10 cellular contexts compared by ENCODE assay signal in genomic region chr6:142822383-142822782, GRCh38.
DNase-seq lines count a peak whose midpoint lies in the region; ATAC-seq lines count a peak whose summit lies in the region.
"Had no signal": no experiment of that assay in that cellular context is flagged by ENCODE, and none has a peak within 500 bp of the region (broad histone marks: within the 10 kb centered on the region; RNA-seq: fewer than 3 reads in every experiment).

No MANE protein-coding gene starts in this region.

- no peaks in the 10 kb centered on the region for H3K9me3 ChIP-seq in KOPT-K1 (ENCODE audit: insufficient read depth, low read length, poor library complexity, severe bottlenecking)
- H3K9me3 ChIP-seq: left ventricle myocardium inferior had no signal

- DNase-seq in activated T-cell treated with anti-CD3 and anti-CD28 coated beads, Interleukin-2, amount 50 U/mL, for 72 hours = no peak
- DNase-seq in activated T-cell treated with anti-CD3 and anti-CD28 coated beads, Interleukin-2, amount 50 U/mL, for 1 hour = no peak
- no peak for DNase-seq in NCI-H1105 treated with DMSO at 0.1 percent for 48 hours (lab: John Stamatoyannopoulos, UW)
- DNase-seq in immature natural killer cell = no peak
- DNase-seq in SIG-M5 treated with dmso at 0.1 percent for 504 hours (lab: John Stamatoyannopoulos, UW; ENCODE audit: unreplicated experiment) = no peak
- DNase-seq: left ventricle myocardium inferior, NCI-H1930 had no signal

- H3K36me3 ChIP-seq in KOPT-K1 (ENCODE audit: insufficient read depth, low read length) = no peaks in the 10 kb centered on the region; the same call in 1 of the 2 replicates
- H3K36me3 ChIP-seq: left ventricle myocardium inferior had no signal

- H3K4me1 Mint-ChIP-seq in activated T-cell treated with anti-CD3 and anti-CD28 coated beads, Interleukin-2, amount 50 U/mL, for 72 hours (ENCODE audit: low read depth) = peaks cover 78% of the 10 kb centered on the region
- peaks cover 79% of the 10 kb centered on the region for H3K4me1 Mint-ChIP-seq in stimulated activated naive CD8-positive, alpha-beta T cell treated with anti-CD3 and anti-CD28 coated beads, Interleukin-15, Interleukin-2, amounts not matched to agents 100 ng/mL and 50 ng/mL, for 24 hours (ENCODE audit: low read depth)
- peaks cover 34 to 50% of the 10 kb centered on the region in 2 donors for H3K4me1 Mint-ChIP-seq in immature natural killer cell

- peak overlapping the region; percentile 88 for H3K27ac ChIP-seq in KOPT-K1 (ENCODE audit: low read depth, low read length, poor library complexity, severe bottlenecking)

- H3K27ac Mint-ChIP-seq in activated T-cell treated with anti-CD3 and anti-CD28 coated beads, Interleukin-2, amount 50 U/mL, for 72 hours = peak overlapping the region; percentile 99
- peak overlapping the region; percentile 90 for H3K27ac Mint-ChIP-seq in stimulated activated naive CD8-positive, alpha-beta T cell treated with anti-CD3 and anti-CD28 coated beads, Interleukin-15, Interleukin-2, amounts not matched to agents 100 ng/mL and 50 ng/mL, for 24 hours
- H3K27ac Mint-ChIP-seq in immature natural killer cell = peak overlapping the region in 2 of 6 donors; percentile 39 to 68

- ATAC-seq in activated T-cell treated with anti-CD3 and anti-CD28 coated beads, Interleukin-2, amount 50 U/mL, for 72 hours (replicated peaks in 1 of 2) = peak; percentile 68 to 75
- ATAC-seq in HG02678 (IDR thresholded peaks at IDR 0.05; ENCODE audit: unreplicated experiment) = peak; percentile 73

- H3K9me3 Mint-ChIP-seq in activated T-cell treated with anti-CD3 and anti-CD28 coated beads, Interleukin-2, amount 50 U/mL, for 72 hours = peaks cover 0 to 2% of the 10 kb centered on the region in 2 donors
- H3K9me3 Mint-ChIP-seq in stimulated activated naive CD8-positive, alpha-beta T cell treated with anti-CD3 and anti-CD28 coated beads, Interleukin-15, Interleukin-2, amounts not matched to agents 100 ng/mL and 50 ng/mL, for 24 hours = no peaks in the 10 kb centered on the region
- H3K9me3 Mint-ChIP-seq in immature natural killer cell = no peaks in the 10 kb centered on the region

- H3K4me3 Mint-ChIP-seq in activated T-cell treated with anti-CD3 and anti-CD28 coated beads, Interleukin-2, amount 50 U/mL, for 72 hours = peak overlapping the region; percentile 50 to 88
- H3K4me3 Mint-ChIP-seq in stimulated activated naive CD8-positive, alpha-beta T cell treated with anti-CD3 and anti-CD28 coated beads, Interleukin-15, Interleukin-2, amounts not matched to agents 100 ng/mL and 50 ng/mL, for 24 hours = peak overlapping the region; percentile 62
- H3K4me3 Mint-ChIP-seq in immature natural killer cell = no peak overlapping the region

- H3K27me3 Mint-ChIP-seq in activated T-cell treated with anti-CD3 and anti-CD28 coated beads, Interleukin-2, amount 50 U/mL, for 72 hours (ENCODE audit: low read depth) = no peaks in the 10 kb centered on the region
- H3K27me3 Mint-ChIP-seq in stimulated activated naive CD8-positive, alpha-beta T cell treated with anti-CD3 and anti-CD28 coated beads, Interleukin-15, Interleukin-2, amounts not matched to agents 100 ng/mL and 50 ng/mL, for 24 hours = peaks cover 4% of the 10 kb centered on the region
- peaks cover 0 to 6% (median 3%) of the 10 kb centered on the region in 3 donors for H3K27me3 Mint-ChIP-seq in immature natural killer cell (ENCODE audit: low read depth in 3 of 3)

- H3K36me3 Mint-ChIP-seq in activated T-cell treated with anti-CD3 and anti-CD28 coated beads, Interleukin-2, amount 50 U/mL, for 72 hours (ENCODE audit: insufficient read depth in 2 of 2) = peaks cover 1 to 4% of the 10 kb centered on the region in 2 donors
- H3K36me3 Mint-ChIP-seq in stimulated activated naive CD8-positive, alpha-beta T cell treated with anti-CD3 and anti-CD28 coated beads, Interleukin-15, Interleukin-2, amounts not matched to agents 100 ng/mL and 50 ng/mL, for 24 hours (ENCODE audit: low read depth) = peaks cover 32% of the 10 kb centered on the region
- H3K36me3 Mint-ChIP-seq in immature natural killer cell = peaks cover 0 to 11% (median 3%) of the 10 kb centered on the region in 3 donors

Comparison
In these comparisons a context has a peak if more than half of its experiments do, and no peak if none do; other contexts are left out.
1. H3K4me3 Mint-ChIP-seq: peak in activated T-cell treated with anti-CD3 and anti-CD28 coated beads, Interleukin-2, amount 50 U/mL, for 72 hours (2 of 2) and stimulated activated naive CD8-positive, alpha-beta T cell treated with anti-CD3 and anti-CD28 coated beads, Interleukin-15, Interleukin-2, amounts not matched to agents 100 ng/mL and 50 ng/mL, for 24 hours (single experiment); none in immature natural killer cell (0 of 5).